In the genomic region with DNA sequence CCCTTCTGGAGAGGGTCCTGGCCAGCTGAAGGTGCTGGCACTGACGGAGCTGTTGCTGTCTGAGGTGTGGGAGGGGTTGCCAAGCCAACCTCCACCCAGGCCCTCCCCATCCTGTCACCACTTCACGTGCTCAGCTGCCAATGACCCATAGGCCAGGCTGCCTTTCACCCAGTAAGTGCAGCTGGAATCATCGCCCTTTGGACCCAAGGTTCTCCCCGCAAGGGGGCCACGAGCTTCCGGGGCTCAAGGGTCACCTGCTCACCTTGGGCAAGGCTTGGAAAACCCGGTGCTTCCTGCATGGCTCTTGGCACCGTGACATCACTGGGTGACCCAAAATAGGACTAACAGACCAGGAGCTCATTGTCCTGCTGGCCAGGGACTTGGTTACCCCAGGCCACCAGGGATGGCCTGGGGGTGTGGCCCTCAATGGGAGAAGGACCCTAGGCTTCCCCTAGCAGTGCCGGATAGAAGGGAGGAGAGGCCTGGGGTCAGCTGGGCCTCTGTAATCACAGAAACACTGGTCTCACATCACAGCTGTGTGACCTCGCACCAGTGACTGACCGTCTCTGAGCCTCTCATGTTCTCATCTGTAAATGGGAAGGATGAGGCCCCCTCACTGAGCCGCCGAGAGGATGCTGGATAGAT, we compare ENCODE assay signal across 1 cellular context.
TF ChIP-seq lines count a peak whose summit lies in the region.

No MANE protein-coding gene starts in this region.

TF ChIP-seq in HepG2, 621 proteins besides CTCF, POLR2A, EP300 and RAD21 (continued from another document and continues in another):
- TF ChIP-seq, protein P1, sequence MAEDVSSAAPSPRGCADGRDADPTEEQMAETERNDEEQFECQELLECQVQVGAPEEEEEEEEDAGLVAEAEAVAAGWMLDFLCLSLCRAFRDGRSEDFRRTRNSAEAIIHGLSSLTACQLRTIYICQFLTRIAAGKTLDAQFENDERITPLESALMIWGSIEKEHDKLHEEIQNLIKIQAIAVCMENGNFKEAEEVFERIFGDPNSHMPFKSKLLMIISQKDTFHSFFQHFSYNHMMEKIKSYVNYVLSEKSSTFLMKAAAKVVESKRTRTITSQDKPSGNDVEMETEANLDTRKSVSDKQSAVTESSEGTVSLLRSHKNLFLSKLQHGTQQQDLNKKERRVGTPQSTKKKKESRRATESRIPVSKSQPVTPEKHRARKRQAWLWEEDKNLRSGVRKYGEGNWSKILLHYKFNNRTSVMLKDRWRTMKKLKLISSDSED (CRISPR knock-in tag; IDR thresholded peaks at IDR 0.05): no peak
- TF ChIP-seq NR2F6 (IDR thresholded peaks at IDR 0.05) (peak; percentile 93), NR2F6 (CRISPR knock-in tag; IDR thresholded peaks at IDR 0.05) (peak; percentile 98), ZC3H4 (CRISPR knock-in tag; IDR thresholded peaks at IDR 0.05; ENCODE audit: borderline replicate concordance) (no peak), SALL1 (CRISPR knock-in tag; IDR thresholded peaks at IDR 0.05) (peak; percentile 99), SNAI1 (CRISPR knock-in tag; IDR thresholded peaks at IDR 0.05; ENCODE audit: borderline replicate concordance) (0 out of 2 replicates have a peak, but pooled peaks have one; percentile 56), MAF1 (CRISPR knock-in tag; IDR thresholded peaks at IDR 0.05; ENCODE audit: borderline replicate concordance) (peak; percentile 49; the same call in 1 of the 2 replicates), BORCS8-MEF2B (CRISPR knock-in tag; IDR thresholded peaks at IDR 0.05) (peak; percentile 87), ARNT2 (CRISPR knock-in tag; IDR thresholded peaks at IDR 0.05; ENCODE audit: low read depth) (peak; percentile 56; the same call in 1 of the 2 replicates), ZNF143 (CRISPR knock-in tag; IDR thresholded peaks at IDR 0.05) (peak; percentile 51), HDAC2 (CRISPR knock-in tag; IDR thresholded peaks at IDR 0.05) (peak; percentile 99), DNMT3B (CRISPR knock-in tag; conservative IDR thresholded peaks at IDR 0.05) (peak; percentile 73; the same call in 1 of the 2 replicates), FLYWCH1 (CRISPR knock-in tag; IDR thresholded peaks at IDR 0.05) (no peak), CHD4 (IDR thresholded peaks at IDR 0.05; ENCODE audit: borderline replicate concordance, low read length) (peak; percentile 95; the same call in 1 of the 2 replicates), ZBTB20 (CRISPR knock-in tag; IDR thresholded peaks at IDR 0.05; ENCODE audit: borderline replicate concordance, low read depth) (peak; percentile 89; the same call in 1 of the 2 replicates), U2AF2 (IDR thresholded peaks at IDR 0.05; ENCODE audit: low read depth, low read length) (peak; percentile 81; the same call in 1 of the 2 replicates), MBD4 (IDR thresholded peaks at IDR 0.05; ENCODE audit: borderline replicate concordance, low read length) (no peak), ZNF569 (CRISPR knock-in tag; IDR thresholded peaks at IDR 0.05; ENCODE audit: borderline replicate concordance) (peak; percentile 51; the same call in 1 of the 2 replicates), ZNF7 (CRISPR knock-in tag; IDR thresholded peaks at IDR 0.05) (no peak), AHR (CRISPR knock-in tag; IDR thresholded peaks at IDR 0.05) (0 out of 2 replicates have a peak, but pooled peaks have one; percentile 84), RFX5 (IDR thresholded peaks at IDR 0.05; ENCODE audit: low read depth, low read length) (0 out of 2 replicates have a peak, but pooled peaks have one; percentile 34), CC2D1A (CRISPR knock-in tag; IDR thresholded peaks at IDR 0.05) (no peak), U2AF1 (optimal IDR thresholded peaks at IDR 0.05; ENCODE audit: low read depth, low read length) (no peak), FOXA1 (IDR thresholded peaks at IDR 0.05) (no peak), FOXA1 (CRISPR knock-in tag; IDR thresholded peaks at IDR 0.05) (peak; percentile 44), SIN3B (IDR thresholded peaks at IDR 0.05; ENCODE audit: low read length) (no peak), PHB2 (IDR thresholded peaks at IDR 0.05; ENCODE audit: partially characterized antibody) (no peak), MATR3 (CRISPR knock-in tag; IDR thresholded peaks at IDR 0.05) (no peak), ZNF709 (CRISPR knock-in tag; IDR thresholded peaks at IDR 0.05) (peak; percentile 83), MXI1 (IDR thresholded peaks at IDR 0.05; ENCODE audit: borderline replicate concordance, low read depth, low read length) (peak; percentile 98), NFATC3 (CRISPR knock-in tag; IDR thresholded peaks at IDR 0.05) (no peak), MAFG (CRISPR knock-in tag; IDR thresholded peaks at IDR 0.05) (no peak), ZNF546 (CRISPR knock-in tag; conservative IDR thresholded peaks at IDR 0.05) (peak; percentile 50), ZNF350 (CRISPR knock-in tag; IDR thresholded peaks at IDR 0.05; ENCODE audit: borderline replicate concordance, low read depth) (peak; percentile 97)
- TF ChIP-seq, protein P2, sequence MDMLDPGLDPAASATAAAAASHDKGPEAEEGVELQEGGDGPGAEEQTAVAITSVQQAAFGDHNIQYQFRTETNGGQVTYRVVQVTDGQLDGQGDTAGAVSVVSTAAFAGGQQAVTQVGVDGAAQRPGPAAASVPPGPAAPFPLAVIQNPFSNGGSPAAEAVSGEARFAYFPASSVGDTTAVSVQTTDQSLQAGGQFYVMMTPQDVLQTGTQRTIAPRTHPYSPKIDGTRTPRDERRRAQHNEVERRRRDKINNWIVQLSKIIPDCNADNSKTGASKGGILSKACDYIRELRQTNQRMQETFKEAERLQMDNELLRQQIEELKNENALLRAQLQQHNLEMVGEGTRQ (IDR thresholded peaks at IDR 0.05; ENCODE audit: low read depth, low read length): peak; percentile 81
- TF ChIP-seq, protein P2 (CRISPR knock-in tag; IDR thresholded peaks at IDR 0.05; ENCODE audit: borderline replicate concordance): peak; percentile 80; the same call in 1 of the 2 replicates
- TF ChIP-seq, protein P3, sequence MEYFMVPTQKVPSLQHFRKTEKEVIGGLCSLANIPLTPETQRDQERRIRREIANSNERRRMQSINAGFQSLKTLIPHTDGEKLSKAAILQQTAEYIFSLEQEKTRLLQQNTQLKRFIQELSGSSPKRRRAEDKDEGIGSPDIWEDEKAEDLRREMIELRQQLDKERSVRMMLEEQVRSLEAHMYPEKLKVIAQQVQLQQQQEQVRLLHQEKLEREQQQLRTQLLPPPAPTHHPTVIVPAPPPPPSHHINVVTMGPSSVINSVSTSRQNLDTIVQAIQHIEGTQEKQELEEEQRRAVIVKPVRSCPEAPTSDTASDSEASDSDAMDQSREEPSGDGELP (IDR thresholded peaks at IDR 0.05; ENCODE audit: borderline replicate concordance, low read depth): peak; percentile 98
- TF ChIP-seq, protein P4, sequence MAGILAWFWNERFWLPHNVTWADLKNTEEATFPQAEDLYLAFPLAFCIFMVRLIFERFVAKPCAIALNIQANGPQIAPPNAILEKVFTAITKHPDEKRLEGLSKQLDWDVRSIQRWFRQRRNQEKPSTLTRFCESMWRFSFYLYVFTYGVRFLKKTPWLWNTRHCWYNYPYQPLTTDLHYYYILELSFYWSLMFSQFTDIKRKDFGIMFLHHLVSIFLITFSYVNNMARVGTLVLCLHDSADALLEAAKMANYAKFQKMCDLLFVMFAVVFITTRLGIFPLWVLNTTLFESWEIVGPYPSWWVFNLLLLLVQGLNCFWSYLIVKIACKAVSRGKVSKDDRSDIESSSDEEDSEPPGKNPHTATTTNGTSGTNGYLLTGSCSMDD (CRISPR knock-in tag; IDR thresholded peaks at IDR 0.05): no peak
- TF ChIP-seq, protein P5, sequence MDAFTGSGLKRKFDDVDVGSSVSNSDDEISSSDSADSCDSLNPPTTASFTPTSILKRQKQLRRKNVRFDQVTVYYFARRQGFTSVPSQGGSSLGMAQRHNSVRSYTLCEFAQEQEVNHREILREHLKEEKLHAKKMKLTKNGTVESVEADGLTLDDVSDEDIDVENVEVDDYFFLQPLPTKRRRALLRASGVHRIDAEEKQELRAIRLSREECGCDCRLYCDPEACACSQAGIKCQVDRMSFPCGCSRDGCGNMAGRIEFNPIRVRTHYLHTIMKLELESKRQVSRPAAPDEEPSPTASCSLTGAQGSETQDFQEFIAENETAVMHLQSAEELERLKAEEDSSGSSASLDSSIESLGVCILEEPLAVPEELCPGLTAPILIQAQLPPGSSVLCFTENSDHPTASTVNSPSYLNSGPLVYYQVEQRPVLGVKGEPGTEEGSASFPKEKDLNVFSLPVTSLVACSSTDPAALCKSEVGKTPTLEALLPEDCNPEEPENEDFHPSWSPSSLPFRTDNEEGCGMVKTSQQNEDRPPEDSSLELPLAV (CRISPR knock-in tag; conservative IDR thresholded peaks at IDR 0.05; ENCODE audit: low read depth): no peak
- TF ChIP-seq, protein P6, sequence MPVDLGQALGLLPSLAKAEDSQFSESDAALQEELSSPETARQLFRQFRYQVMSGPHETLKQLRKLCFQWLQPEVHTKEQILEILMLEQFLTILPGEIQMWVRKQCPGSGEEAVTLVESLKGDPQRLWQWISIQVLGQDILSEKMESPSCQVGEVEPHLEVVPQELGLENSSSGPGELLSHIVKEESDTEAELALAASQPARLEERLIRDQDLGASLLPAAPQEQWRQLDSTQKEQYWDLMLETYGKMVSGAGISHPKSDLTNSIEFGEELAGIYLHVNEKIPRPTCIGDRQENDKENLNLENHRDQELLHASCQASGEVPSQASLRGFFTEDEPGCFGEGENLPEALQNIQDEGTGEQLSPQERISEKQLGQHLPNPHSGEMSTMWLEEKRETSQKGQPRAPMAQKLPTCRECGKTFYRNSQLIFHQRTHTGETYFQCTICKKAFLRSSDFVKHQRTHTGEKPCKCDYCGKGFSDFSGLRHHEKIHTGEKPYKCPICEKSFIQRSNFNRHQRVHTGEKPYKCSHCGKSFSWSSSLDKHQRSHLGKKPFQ (CRISPR knock-in tag; IDR thresholded peaks at IDR 0.05; ENCODE audit: insufficient replicate concordance): peak; percentile 96
- TF ChIP-seq, protein P7, sequence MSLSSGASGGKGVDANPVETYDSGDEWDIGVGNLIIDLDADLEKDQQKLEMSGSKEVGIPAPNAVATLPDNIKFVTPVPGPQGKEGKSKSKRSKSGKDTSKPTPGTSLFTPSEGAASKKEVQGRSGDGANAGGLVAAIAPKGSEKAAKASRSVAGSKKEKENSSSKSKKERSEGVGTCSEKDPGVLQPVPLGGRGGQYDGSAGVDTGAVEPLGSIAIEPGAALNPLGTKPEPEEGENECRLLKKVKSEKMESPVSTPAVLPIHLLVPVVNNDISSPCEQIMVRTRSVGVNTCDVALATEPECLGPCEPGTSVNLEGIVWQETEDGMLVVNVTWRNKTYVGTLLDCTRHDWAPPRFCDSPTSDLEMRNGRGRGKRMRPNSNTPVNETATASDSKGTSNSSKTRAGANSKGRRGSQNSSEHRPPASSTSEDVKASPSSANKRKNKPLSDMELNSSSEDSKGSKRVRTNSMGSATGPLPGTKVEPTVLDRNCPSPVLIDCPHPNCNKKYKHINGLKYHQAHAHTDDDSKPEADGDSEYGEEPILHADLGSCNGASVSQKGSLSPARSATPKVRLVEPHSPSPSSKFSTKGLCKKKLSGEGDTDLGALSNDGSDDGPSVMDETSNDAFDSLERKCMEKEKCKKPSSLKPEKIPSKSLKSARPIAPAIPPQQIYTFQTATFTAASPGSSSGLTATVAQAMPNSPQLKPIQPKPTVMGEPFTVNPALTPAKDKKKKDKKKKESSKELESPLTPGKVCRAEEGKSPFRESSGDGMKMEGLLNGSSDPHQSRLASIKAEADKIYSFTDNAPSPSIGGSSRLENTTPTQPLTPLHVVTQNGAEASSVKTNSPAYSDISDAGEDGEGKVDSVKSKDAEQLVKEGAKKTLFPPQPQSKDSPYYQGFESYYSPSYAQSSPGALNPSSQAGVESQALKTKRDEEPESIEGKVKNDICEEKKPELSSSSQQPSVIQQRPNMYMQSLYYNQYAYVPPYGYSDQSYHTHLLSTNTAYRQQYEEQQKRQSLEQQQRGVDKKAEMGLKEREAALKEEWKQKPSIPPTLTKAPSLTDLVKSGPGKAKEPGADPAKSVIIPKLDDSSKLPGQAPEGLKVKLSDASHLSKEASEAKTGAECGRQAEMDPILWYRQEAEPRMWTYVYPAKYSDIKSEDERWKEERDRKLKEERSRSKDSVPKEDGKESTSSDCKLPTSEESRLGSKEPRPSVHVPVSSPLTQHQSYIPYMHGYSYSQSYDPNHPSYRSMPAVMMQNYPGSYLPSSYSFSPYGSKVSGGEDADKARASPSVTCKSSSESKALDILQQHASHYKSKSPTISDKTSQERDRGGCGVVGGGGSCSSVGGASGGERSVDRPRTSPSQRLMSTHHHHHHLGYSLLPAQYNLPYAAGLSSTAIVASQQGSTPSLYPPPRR (CRISPR knock-in tag; IDR thresholded peaks at IDR 0.05; ENCODE audit: borderline replicate concordance): peak; percentile 98
- TF ChIP-seq, protein P8, sequence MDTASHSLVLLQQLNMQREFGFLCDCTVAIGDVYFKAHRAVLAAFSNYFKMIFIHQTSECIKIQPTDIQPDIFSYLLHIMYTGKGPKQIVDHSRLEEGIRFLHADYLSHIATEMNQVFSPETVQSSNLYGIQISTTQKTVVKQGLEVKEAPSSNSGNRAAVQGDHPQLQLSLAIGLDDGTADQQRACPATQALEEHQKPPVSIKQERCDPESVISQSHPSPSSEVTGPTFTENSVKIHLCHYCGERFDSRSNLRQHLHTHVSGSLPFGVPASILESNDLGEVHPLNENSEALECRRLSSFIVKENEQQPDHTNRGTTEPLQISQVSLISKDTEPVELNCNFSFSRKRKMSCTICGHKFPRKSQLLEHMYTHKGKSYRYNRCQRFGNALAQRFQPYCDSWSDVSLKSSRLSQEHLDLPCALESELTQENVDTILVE (CRISPR knock-in tag; IDR thresholded peaks at IDR 0.05): peak; percentile 88; the same call in 1 of the 2 replicates
